ENCODE assay signal across 1 cellular context in the genomic region with DNA sequence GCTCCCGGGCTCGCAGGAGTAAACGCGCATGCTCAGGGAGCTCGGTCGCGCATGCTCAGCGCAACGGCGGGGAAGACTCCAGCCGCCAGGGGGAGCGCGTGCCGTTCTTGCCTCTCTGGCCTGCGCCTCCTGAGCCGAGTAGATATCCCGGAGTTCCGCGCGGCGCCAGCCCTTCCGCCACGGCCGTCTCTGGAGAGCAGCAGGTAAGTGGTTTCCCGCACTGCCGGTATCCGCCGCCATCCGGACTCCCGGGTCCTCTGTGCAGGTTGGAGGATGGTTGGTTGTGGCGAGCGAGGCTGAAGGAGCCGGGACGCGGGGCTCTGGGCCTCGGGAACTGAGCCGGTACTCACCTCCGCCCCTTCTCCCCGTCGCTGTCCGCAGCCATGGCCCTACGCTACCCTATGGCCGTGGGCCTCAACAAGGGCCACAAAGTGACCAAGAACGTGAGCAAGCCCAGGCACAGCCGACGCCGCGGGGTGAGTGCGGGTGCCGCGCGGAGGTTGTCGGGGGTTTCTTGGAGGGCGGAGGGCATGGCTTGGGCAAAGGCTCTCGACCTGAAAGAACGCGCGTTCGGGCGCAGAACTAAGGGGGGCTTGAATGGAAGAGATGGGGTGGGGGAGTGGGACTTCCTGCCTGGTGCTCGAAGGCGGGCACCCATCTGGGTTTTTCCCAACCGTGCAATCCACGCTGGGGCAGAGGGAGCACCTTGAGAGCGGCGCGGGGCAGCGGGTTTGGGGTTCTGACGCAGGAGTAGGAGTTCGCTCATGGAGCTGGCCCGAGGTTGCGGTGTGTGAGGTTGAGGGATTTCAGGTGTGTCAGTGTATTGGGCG.
TF ChIP-seq lines count a peak whose summit lies in the region.

A gene (plus strand): TSS at position 171 of the 830 bp plus-strand sequence. CDS start 213 bp downstream, at position 384.

TF ChIP-seq in HepG2, 621 proteins besides CTCF, POLR2A, EP300 and RAD21 (continued from another document and continues in another):
- TF ChIP-seq, protein P1, sequence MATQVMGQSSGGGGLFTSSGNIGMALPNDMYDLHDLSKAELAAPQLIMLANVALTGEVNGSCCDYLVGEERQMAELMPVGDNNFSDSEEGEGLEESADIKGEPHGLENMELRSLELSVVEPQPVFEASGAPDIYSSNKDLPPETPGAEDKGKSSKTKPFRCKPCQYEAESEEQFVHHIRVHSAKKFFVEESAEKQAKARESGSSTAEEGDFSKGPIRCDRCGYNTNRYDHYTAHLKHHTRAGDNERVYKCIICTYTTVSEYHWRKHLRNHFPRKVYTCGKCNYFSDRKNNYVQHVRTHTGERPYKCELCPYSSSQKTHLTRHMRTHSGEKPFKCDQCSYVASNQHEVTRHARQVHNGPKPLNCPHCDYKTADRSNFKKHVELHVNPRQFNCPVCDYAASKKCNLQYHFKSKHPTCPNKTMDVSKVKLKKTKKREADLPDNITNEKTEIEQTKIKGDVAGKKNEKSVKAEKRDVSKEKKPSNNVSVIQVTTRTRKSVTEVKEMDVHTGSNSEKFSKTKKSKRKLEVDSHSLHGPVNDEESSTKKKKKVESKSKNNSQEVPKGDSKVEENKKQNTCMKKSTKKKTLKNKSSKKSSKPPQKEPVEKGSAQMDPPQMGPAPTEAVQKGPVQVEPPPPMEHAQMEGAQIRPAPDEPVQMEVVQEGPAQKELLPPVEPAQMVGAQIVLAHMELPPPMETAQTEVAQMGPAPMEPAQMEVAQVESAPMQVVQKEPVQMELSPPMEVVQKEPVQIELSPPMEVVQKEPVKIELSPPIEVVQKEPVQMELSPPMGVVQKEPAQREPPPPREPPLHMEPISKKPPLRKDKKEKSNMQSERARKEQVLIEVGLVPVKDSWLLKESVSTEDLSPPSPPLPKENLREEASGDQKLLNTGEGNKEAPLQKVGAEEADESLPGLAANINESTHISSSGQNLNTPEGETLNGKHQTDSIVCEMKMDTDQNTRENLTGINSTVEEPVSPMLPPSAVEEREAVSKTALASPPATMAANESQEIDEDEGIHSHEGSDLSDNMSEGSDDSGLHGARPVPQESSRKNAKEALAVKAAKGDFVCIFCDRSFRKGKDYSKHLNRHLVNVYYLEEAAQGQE (IDR thresholded peaks at IDR 0.05; ENCODE audit: borderline replicate concordance in 1 of 2, low read depth in 1 of 2, low read length in 2 of 2) = peak in 1 of 2 experiments; percentile 75; a peak in 1 of 4 replicates
- TF ChIP-seq, protein P2, sequence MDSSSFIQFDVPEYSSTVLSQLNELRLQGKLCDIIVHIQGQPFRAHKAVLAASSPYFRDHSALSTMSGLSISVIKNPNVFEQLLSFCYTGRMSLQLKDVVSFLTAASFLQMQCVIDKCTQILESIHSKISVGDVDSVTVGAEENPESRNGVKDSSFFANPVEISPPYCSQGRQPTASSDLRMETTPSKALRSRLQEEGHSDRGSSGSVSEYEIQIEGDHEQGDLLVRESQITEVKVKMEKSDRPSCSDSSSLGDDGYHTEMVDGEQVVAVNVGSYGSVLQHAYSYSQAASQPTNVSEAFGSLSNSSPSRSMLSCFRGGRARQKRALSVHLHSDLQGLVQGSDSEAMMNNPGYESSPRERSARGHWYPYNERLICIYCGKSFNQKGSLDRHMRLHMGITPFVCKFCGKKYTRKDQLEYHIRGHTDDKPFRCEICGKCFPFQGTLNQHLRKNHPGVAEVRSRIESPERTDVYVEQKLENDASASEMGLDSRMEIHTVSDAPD (CRISPR knock-in tag; IDR thresholded peaks at IDR 0.05) = no peak
- TF ChIP-seq ZNF703 (CRISPR knock-in tag; IDR thresholded peaks at IDR 0.05; ENCODE audit: borderline replicate concordance) (peak; percentile 92; the same call in 1 of the 2 replicates), ADNP (CRISPR knock-in tag; IDR thresholded peaks at IDR 0.05) (no peak), HMG20A (CRISPR knock-in tag; IDR thresholded peaks at IDR 0.05; ENCODE audit: borderline replicate concordance) (peak; percentile 20; the same call in 1 of the 2 replicates), ZNF549 (CRISPR knock-in tag; IDR thresholded peaks at IDR 0.05) (no peak), SRY (CRISPR knock-in tag; IDR thresholded peaks at IDR 0.05) (peak; percentile 84), NPAS2 (CRISPR knock-in tag; IDR thresholded peaks at IDR 0.05; ENCODE audit: borderline replicate concordance) (no peak), GZF1 (CRISPR knock-in tag; IDR thresholded peaks at IDR 0.05) (no peak; the same call in 1 of the 2 replicates)
- TF ChIP-seq, protein P3, sequence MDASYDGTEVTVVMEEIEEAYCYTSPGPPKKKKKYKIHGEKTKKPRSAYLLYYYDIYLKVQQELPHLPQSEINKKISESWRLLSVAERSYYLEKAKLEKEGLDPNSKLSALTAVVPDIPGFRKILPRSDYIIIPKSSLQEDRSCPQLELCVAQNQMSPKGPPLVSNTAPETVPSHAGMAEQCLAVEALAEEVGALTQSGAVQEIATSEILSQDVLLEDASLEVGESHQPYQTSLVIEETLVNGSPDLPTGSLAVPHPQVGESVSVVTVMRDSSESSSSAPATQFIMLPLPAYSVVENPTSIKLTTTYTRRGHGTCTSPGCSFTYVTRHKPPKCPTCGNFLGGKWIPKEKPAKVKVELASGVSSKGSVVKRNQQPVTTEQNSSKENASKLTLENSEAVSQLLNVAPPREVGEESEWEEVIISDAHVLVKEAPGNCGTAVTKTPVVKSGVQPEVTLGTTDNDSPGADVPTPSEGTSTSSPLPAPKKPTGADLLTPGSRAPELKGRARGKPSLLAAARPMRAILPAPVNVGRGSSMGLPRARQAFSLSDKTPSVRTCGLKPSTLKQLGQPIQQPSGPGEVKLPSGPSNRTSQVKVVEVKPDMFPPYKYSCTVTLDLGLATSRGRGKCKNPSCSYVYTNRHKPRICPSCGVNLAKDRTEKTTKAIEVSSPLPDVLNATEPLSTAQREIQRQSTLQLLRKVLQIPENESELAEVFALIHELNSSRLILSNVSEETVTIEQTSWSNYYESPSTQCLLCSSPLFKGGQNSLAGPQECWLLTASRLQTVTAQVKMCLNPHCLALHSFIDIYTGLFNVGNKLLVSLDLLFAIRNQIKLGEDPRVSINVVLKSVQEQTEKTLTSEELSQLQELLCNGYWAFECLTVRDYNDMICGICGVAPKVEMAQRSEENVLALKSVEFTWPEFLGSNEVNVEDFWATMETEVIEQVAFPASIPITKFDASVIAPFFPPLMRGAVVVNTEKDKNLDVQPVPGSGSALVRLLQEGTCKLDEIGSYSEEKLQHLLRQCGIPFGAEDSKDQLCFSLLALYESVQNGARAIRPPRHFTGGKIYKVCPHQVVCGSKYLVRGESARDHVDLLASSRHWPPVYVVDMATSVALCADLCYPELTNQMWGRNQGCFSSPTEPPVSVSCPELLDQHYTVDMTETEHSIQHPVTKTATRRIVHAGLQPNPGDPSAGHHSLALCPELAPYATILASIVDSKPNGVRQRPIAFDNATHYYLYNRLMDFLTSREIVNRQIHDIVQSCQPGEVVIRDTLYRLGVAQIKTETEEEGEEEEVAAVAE (CRISPR knock-in tag; IDR thresholded peaks at IDR 0.05; ENCODE audit: borderline replicate concordance) = no peak; the same call in 1 of the 2 replicates
- TF ChIP-seq, protein P4, sequence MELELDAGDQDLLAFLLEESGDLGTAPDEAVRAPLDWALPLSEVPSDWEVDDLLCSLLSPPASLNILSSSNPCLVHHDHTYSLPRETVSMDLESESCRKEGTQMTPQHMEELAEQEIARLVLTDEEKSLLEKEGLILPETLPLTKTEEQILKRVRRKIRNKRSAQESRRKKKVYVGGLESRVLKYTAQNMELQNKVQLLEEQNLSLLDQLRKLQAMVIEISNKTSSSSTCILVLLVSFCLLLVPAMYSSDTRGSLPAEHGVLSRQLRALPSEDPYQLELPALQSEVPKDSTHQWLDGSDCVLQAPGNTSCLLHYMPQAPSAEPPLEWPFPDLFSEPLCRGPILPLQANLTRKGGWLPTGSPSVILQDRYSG (CRISPR knock-in tag; IDR thresholded peaks at IDR 0.05) = 0 out of 2 replicates have a peak, but pooled peaks have one; percentile 56
- TF ChIP-seq, protein P5, sequence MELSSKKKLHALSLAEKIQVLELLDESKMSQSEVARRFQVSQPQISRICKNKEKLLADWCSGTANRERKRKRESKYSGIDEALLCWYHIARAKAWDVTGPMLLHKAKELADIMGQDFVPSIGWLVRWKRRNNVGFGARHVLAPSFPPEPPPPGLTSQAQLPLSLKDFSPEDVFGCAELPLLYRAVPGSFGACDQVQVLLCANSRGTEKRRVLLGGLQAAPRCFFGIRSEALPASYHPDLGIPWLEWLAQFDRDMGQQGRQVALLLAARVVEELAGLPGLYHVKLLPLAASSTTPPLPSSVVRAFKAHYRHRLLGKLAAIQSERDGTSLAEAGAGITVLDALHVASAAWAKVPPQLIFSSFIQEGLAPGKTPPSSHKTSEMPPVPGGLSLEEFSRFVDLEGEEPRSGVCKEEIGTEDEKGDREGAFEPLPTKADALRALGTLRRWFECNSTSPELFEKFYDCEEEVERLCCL (CRISPR knock-in tag; IDR thresholded peaks at IDR 0.05; ENCODE audit: borderline replicate concordance) = no peak
- TF ChIP-seq, protein P6, sequence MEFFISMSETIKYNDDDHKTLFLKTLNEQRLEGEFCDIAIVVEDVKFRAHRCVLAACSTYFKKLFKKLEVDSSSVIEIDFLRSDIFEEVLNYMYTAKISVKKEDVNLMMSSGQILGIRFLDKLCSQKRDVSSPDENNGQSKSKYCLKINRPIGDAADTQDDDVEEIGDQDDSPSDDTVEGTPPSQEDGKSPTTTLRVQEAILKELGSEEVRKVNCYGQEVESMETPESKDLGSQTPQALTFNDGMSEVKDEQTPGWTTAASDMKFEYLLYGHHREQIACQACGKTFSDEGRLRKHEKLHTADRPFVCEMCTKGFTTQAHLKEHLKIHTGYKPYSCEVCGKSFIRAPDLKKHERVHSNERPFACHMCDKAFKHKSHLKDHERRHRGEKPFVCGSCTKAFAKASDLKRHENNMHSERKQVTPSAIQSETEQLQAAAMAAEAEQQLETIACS (CRISPR knock-in tag; IDR thresholded peaks at IDR 0.05) = peak; percentile 61
- TF ChIP-seq, protein P7, sequence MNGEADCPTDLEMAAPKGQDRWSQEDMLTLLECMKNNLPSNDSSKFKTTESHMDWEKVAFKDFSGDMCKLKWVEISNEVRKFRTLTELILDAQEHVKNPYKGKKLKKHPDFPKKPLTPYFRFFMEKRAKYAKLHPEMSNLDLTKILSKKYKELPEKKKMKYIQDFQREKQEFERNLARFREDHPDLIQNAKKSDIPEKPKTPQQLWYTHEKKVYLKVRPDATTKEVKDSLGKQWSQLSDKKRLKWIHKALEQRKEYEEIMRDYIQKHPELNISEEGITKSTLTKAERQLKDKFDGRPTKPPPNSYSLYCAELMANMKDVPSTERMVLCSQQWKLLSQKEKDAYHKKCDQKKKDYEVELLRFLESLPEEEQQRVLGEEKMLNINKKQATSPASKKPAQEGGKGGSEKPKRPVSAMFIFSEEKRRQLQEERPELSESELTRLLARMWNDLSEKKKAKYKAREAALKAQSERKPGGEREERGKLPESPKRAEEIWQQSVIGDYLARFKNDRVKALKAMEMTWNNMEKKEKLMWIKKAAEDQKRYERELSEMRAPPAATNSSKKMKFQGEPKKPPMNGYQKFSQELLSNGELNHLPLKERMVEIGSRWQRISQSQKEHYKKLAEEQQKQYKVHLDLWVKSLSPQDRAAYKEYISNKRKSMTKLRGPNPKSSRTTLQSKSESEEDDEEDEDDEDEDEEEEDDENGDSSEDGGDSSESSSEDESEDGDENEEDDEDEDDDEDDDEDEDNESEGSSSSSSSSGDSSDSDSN (CRISPR knock-in tag; IDR thresholded peaks at IDR 0.05) = peak; percentile 93
- TF ChIP-seq, protein P8, sequence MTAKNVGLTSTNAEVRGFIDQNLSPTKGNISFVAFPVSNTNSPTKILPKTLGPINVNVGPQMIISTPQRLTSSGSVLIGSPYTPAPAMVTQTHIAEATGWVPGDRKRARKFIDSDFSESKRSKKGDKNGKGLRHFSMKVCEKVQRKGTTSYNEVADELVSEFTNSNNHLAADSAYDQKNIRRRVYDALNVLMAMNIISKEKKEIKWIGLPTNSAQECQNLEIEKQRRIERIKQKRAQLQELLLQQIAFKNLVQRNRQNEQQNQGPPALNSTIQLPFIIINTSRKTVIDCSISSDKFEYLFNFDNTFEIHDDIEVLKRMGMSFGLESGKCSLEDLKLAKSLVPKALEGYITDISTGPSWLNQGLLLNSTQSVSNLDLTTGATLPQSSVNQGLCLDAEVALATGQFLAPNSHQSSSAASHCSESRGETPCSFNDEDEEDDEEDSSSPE (CRISPR knock-in tag; IDR thresholded peaks at IDR 0.05) = peak; percentile 29; the same call in 1 of the 2 replicates
- TF ChIP-seq, protein P9, sequence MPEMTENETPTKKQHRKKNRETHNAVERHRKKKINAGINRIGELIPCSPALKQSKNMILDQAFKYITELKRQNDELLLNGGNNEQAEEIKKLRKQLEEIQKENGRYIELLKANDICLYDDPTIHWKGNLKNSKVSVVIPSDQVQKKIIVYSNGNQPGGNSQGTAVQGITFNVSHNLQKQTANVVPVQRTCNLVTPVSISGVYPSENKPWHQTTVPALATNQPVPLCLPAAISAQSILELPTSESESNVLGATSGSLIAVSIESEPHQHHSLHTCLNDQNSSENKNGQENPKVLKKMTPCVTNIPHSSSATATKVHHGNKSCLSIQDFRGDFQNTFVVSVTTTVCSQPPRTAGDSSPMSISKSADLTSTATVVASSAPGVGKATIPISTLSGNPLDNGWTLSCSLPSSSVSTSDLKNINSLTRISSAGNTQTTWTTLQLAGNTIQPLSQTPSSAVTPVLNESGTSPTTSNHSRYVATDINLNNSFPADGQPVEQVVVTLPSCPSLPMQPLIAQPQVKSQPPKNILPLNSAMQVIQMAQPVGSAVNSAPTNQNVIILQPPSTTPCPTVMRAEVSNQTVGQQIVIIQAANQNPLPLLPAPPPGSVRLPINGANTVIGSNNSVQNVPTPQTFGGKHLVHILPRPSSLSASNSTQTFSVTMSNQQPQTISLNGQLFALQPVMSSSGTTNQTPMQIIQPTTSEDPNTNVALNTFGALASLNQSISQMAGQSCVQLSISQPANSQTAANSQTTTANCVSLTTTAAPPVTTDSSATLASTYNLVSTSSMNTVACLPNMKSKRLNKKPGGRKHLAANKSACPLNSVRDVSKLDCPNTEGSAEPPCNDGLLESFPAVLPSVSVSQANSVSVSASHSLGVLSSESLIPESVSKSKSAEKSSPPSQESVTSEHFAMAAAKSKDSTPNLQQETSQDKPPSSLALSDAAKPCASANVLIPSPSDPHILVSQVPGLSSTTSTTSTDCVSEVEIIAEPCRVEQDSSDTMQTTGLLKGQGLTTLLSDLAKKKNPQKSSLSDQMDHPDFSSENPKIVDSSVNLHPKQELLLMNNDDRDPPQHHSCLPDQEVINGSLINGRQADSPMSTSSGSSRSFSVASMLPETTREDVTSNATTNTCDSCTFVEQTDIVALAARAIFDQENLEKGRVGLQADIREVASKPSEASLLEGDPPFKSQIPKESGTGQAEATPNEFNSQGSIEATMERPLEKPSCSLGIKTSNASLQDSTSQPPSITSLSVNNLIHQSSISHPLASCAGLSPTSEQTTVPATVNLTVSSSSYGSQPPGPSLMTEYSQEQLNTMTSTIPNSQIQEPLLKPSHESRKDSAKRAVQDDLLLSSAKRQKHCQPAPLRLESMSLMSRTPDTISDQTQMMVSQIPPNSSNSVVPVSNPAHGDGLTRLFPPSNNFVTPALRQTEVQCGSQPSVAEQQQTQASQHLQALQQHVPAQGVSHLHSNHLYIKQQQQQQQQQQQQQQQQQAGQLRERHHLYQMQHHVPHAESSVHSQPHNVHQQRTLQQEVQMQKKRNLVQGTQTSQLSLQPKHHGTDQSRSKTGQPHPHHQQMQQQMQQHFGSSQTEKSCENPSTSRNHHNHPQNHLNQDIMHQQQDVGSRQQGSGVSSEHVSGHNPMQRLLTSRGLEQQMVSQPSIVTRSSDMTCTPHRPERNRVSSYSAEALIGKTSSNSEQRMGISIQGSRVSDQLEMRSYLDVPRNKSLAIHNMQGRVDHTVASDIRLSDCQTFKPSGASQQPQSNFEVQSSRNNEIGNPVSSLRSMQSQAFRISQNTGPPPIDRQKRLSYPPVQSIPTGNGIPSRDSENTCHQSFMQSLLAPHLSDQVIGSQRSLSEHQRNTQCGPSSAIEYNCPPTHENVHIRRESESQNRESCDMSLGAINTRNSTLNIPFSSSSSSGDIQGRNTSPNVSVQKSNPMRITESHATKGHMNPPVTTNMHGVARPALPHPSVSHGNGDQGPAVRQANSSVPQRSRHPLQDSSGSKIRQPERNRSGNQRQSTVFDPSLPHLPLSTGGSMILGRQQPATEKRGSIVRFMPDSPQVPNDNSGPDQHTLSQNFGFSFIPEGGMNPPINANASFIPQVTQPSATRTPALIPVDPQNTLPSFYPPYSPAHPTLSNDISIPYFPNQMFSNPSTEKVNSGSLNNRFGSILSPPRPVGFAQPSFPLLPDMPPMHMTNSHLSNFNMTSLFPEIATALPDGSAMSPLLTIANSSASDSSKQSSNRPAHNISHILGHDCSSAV (CRISPR knock-in tag; IDR thresholded peaks at IDR 0.05; ENCODE audit: borderline replicate concordance) = no peak
